ENCODE assay signal across 8 cellular contexts in genomic region chr10:110208614-110209398, GRCh38. TPM values are rescaled to one million over a fixed set of nuclear protein-coding genes. Genes with fewer than 3 reads are reported as not detected.
DNase-seq lines count a peak whose midpoint lies in the region; ATAC-seq and TF ChIP-seq lines count a peak whose summit lies in the region.

No MANE protein-coding gene starts in this region.

- no peaks in the 10 kb centered on the region for H3K9me3 Mint-ChIP-seq in activated CD4-positive, alpha-beta memory T cell treated with anti-CD3 and anti-CD28 coated beads for 36 hours

- peak; percentile 30; the same call in 1 of the 2 replicates for TF ChIP-seq RAD21 in Ishikawa (IDR thresholded peaks at IDR 0.05; ENCODE audit: low read depth)

- H3K4me1 Mint-ChIP-seq in activated CD4-positive, alpha-beta memory T cell treated with anti-CD3 and anti-CD28 coated beads for 36 hours (ENCODE audit: low read depth): peaks cover 40% of the 10 kb centered on the region

- H3K4me3 Mint-ChIP-seq in activated CD4-positive, alpha-beta memory T cell treated with anti-CD3 and anti-CD28 coated beads for 36 hours: peak overlapping the region; percentile 98

- peak; percentile 80 for DNase-seq in DMS53 (lab: John Stamatoyannopoulos, UW)
- DNase-seq in activated CD4-positive, alpha-beta memory T cell treated with anti-CD3 and anti-CD28 coated beads for 36 hours: peak; percentile 52
- DNase-seq in erythroblast (lab: John Stamatoyannopoulos, UW): peak; percentile 84 to 90
- peak; percentile 57 for DNase-seq in myocyte (ENCODE audit: low read depth)

- ATAC-seq in HG03439 (IDR thresholded peaks at IDR 0.05; ENCODE audit: unreplicated experiment): no peak
- no peak for ATAC-seq in HG03520 (IDR thresholded peaks at IDR 0.05; ENCODE audit: unreplicated experiment)

- no peaks in the 10 kb centered on the region for H3K4me1 ChIP-seq in urinary bladder (ENCODE audit: insufficient read depth)

- H3K27ac Mint-ChIP-seq in activated CD4-positive, alpha-beta memory T cell treated with anti-CD3 and anti-CD28 coated beads for 36 hours: peak overlapping the region; percentile 84

- WGBS in urinary bladder: under 1% methylated on average over 44 of the region's 44 CpGs

- peaks cover 1% of the 10 kb centered on the region for H3K27me3 Mint-ChIP-seq in activated CD4-positive, alpha-beta memory T cell treated with anti-CD3 and anti-CD28 coated beads for 36 hours

- H3K36me3 ChIP-seq in urinary bladder (ENCODE audit: insufficient read depth): no peaks in the 10 kb centered on the region

- POLR2A ChIA-PET in activated CD4-positive, alpha-beta memory T cell treated with anti-CD3 and anti-CD28 coated beads for 36 hours (lab: Charles Lee): interaction anchor here (0.7 to 8.3 kb wide), 10 partner anchors 13 to 410 kb away, joined by 3 to 187 read pairs (median 4); partner anchors contain the start of gene SMNDC1

- no peak for TF ChIP-seq EP300 in Ishikawa (IDR thresholded peaks at IDR 0.05; ENCODE audit: borderline replicate concordance)

- peak overlapping the region; percentile 75 for H3K4me3 ChIP-seq in urinary bladder (ENCODE audit: low read depth, low read length)

- CTCF ChIA-PET in activated CD4-positive, alpha-beta memory T cell treated with anti-CD3 and anti-CD28 coated beads for 36 hours (lab: Charles Lee): interaction anchor here (0.6 to 9.7 kb wide), 17 partner anchors 16 to 296 kb away, joined by 3 to 197 read pairs (median 4); partner anchors contain the start of gene SMNDC1

- intact Hi-C loops in activated CD4-positive, alpha-beta memory T cell treated with anti-CD3 and anti-CD28 coated beads for 36 hours (cut with micrococcal nuclease): loop anchor here (2.0 to 5.0 kb wide), 2 partner anchors 42 to 287 kb away; partner anchors contain the start of gene XPNPEP1

- peak overlapping the region; percentile 18 for H3K27ac ChIP-seq in urinary bladder (ENCODE audit: low read depth)

- peaks cover 3% of the 10 kb centered on the region for H3K36me3 Mint-ChIP-seq in activated CD4-positive, alpha-beta memory T cell treated with anti-CD3 and anti-CD28 coated beads for 36 hours

- peak; percentile 60 for TF ChIP-seq POLR2A in erythroblast (IDR thresholded peaks at IDR 0.05; ENCODE audit: low read length)

TF ChIP-seq in Ishikawa, 13 proteins besides CTCF, POLR2A, EP300 and RAD21:
- peak; percentile 83 for TF ChIP-seq ZBTB7A (IDR thresholded peaks at IDR 0.05; ENCODE audit: low read depth)
- no peak for TF ChIP-seq USF1 (IDR thresholded peaks at IDR 0.05)

RNA-seq across cellular contexts. Expression of gene MXI1, which starts 1.4 kb away (rescaled TPM):
- 10 to 100 TPM; 29.3 to 33.1 TPM for total RNA-seq in activated CD4-positive, alpha-beta memory T cell treated with anti-CD3 and anti-CD28 coated beads for 36 hours
- 18.5 and 22.9 TPM in 2 replicates for total RNA-seq in myocyte
- 17.4 TPM for polyA plus RNA-seq in myocyte (2012)
- 30.7 TPM for total RNA-seq in urinary bladder
- polyA plus RNA-seq in urinary bladder: 51.6 TPM
